In genomic region chr6:167647750-167648470, GRCh38 we compare ENCODE assay signal across 21 cellular contexts.
DNase-seq lines count a peak whose midpoint lies in the region; ATAC-seq, FAIRE-seq and TF ChIP-seq lines count a peak whose summit lies in the region.
"Had no signal": no experiment of that assay in that cellular context is flagged by ENCODE, and none has a peak within 500 bp of the region (broad histone marks: within the 10 kb centered on the region; RNA-seq: fewer than 3 reads in every experiment).

No MANE protein-coding gene starts in this region.

- ATAC-seq in HG02678 (IDR thresholded peaks at IDR 0.05; ENCODE audit: unreplicated experiment), result no peak
- ATAC-seq in HG03175 (IDR thresholded peaks at IDR 0.05; ENCODE audit: unreplicated experiment), result no peak

- H3K4me3 ChIP-seq in astrocyte (ENCODE audit: insufficient read depth, low read depth, low read length) (peak overlapping the region; percentile 15), hepatocyte (no peak overlapping the region), mesodermal cell (ENCODE audit: extremely low read depth, insufficient read depth, low read length, poor library complexity, severe bottlenecking) (no peak overlapping the region)

- H2AFZ ChIP-seq in astrocyte (ENCODE audit: low read depth, low read length) (peak overlapping the region; percentile 15), hepatocyte (no peak overlapping the region)

- peaks cover 8% of the 10 kb centered on the region for H3K9me3 ChIP-seq in astrocyte (ENCODE audit: insufficient read depth, low read depth, low read length)
- no peaks in the 10 kb centered on the region for H3K9me3 ChIP-seq in hepatocyte (ENCODE audit: low read depth)
- no peaks in the 10 kb centered on the region for H3K9me3 ChIP-seq in mesodermal cell (ENCODE audit: control insufficient read depth, low read length)

- H3K4me2 ChIP-seq in astrocyte (ENCODE audit: low read length), result peak overlapping the region; percentile 72
- no peak overlapping the region for H3K4me2 ChIP-seq in hepatocyte

- H3K27ac Mint-ChIP-seq in astrocyte (ENCODE audit: unreplicated experiment) (no peak overlapping the region), type B pancreatic cell (no peak overlapping the region)
- H3K27ac Mint-ChIP-seq: HFFc6 had no signal

- no peaks in the 10 kb centered on the region for H3K9me2 ChIP-seq in hepatocyte (replicated peaks; ENCODE audit: insufficient read depth)

- DNase-seq in astrocyte (ENCODE audit: low read depth) (no peak), hepatocyte (ENCODE audit: low spot score) (no peak), type B pancreatic cell (ENCODE audit: extremely low spot score, unreplicated experiment) (no peak), NCI-H187 (lab: John Stamatoyannopoulos, UW) (no peak)
- DNase-seq in activated CD4-positive, alpha-beta T cell treated with anti-CD3 and anti-CD28 coated beads for 48 hours, result no peak
- DNase-seq: AML-193; COR-L47; H7; HFFc6; KG1; NCI-H1105 treated with DMSO at 0.1 percent for 48 hours; NCI-H1694; NCI-H510A; NCI-H748 treated with DMSO at 0.1 percent for 48 hours; NK-92 treated with Interleukin-12 subunit alpha and Interleukin-12 subunit beta, amount 100 ng/mL, for 24 hours; Right ventricle myocardium superior had no signal

- H3K27me3 Mint-ChIP-seq in astrocyte (ENCODE audit: low read depth, unreplicated experiment), result no peaks in the 10 kb centered on the region
- no peaks in the 10 kb centered on the region for H3K27me3 Mint-ChIP-seq in type B pancreatic cell

- H3K27me3 ChIP-seq in astrocyte (ENCODE audit: insufficient read depth, low read length) (no peaks in the 10 kb centered on the region), hepatocyte (no peaks in the 10 kb centered on the region)

- H3K36me3 ChIP-seq in astrocyte (ENCODE audit: insufficient read depth, low read length) (no peaks in the 10 kb centered on the region), hepatocyte (replicated peaks; ENCODE audit: insufficient read depth, low read depth) (no peaks in the 10 kb centered on the region), mesodermal cell (ENCODE audit: control insufficient read depth, insufficient read depth, low read length) (no peaks in the 10 kb centered on the region)

- H3K4me3 Mint-ChIP-seq in astrocyte (ENCODE audit: unreplicated experiment) (no peak overlapping the region), type B pancreatic cell (peak overlapping the region; percentile 19)
- H3K4me3 Mint-ChIP-seq: HFFc6 had no signal

- H4K20me1 ChIP-seq in astrocyte (ENCODE audit: insufficient read depth, low read length) (no peaks in the 10 kb centered on the region), hepatocyte (ENCODE audit: insufficient read depth, poor library complexity, severe bottlenecking) (no peaks in the 10 kb centered on the region)

- no peaks in the 10 kb centered on the region for H3K79me2 ChIP-seq in astrocyte (ENCODE audit: insufficient read depth, low read length)
- H3K79me2 ChIP-seq in hepatocyte, result no peaks in the 10 kb centered on the region

- no peak for TF ChIP-seq CTCF in astrocyte (IDR thresholded peaks at IDR 0.05; ENCODE audit: insufficient read depth, low read depth, low read length)
- no peak for TF ChIP-seq CTCF in hepatocyte (IDR thresholded peaks at IDR 0.05; ENCODE audit: poor library complexity)
- TF ChIP-seq CTCF in type B pancreatic cell (conservative IDR thresholded peaks at IDR 0.05), result no peak

- H3K4me1 Mint-ChIP-seq in astrocyte (ENCODE audit: low read depth, unreplicated experiment) (peaks cover 18% of the 10 kb centered on the region), type B pancreatic cell (ENCODE audit: unreplicated experiment) (peaks cover 18% of the 10 kb centered on the region)

- FAIRE-seq in astrocyte (lab: Jason Lieb, UNC), result no peak
- FAIRE-seq: G401.6, RCC 7860 had no signal

- H3K36me3 Mint-ChIP-seq in astrocyte (ENCODE audit: low read depth, unreplicated experiment), result no peaks in the 10 kb centered on the region
- H3K36me3 Mint-ChIP-seq in type B pancreatic cell, result no peaks in the 10 kb centered on the region

- WGBS in hepatocyte (ENCODE audit: low lambda C conversion rate, missing lambda C conversion rate), result 89% methylated on average over 13 of the region's 13 CpGs
- WGBS in mesodermal cell (ENCODE audit: insufficient coverage in 2 of 2), 2 experiments, result 93 to 96% methylated on average over 11 to 13 of the region's 13 CpGs

- H3K27ac ChIP-seq in astrocyte (ENCODE audit: low read depth, low read length) (no peak overlapping the region), hepatocyte (peak overlapping the region; percentile 40), mesodermal cell (ENCODE audit: low read depth, low read length, severe bottlenecking) (peak overlapping the region; percentile 72)

- H3K9me3 Mint-ChIP-seq in astrocyte (ENCODE audit: unreplicated experiment) (no peaks in the 10 kb centered on the region), type B pancreatic cell (no peaks in the 10 kb centered on the region)

- H3K4me1 ChIP-seq in astrocyte (ENCODE audit: insufficient read depth, low read length) (peaks cover 2% of the 10 kb centered on the region), hepatocyte (ENCODE audit: insufficient read depth) (no peaks in the 10 kb centered on the region), mesodermal cell (ENCODE audit: control insufficient read depth, insufficient read depth, low read length, poor library complexity, severe bottlenecking) (peaks cover 18% of the 10 kb centered on the region)

- no peak overlapping the region for H3K9ac ChIP-seq in astrocyte (ENCODE audit: low read length)
